28 cellular contexts compared by ENCODE assay signal in genomic region chr21:45901061-45901690, GRCh38.
"Had no signal": no experiment of that assay in that cellular context is flagged by ENCODE, and none has a peak within 500 bp of the region (broad histone marks: within the 10 kb centered on the region; RNA-seq: fewer than 3 reads in every experiment).

No MANE protein-coding gene starts in this region.

- H3K9me3 Mint-ChIP-seq: activated naive CD4-positive, alpha-beta T cell treated with anti-CD3 and anti-CD28 coated beads, Interleukin-2, amount 50 U/mL, for 24 hours; activated T-cell treated with anti-CD3 and anti-CD28 coated beads, Interleukin-2, amount 50 U/mL, for 24 hours; memory B cell; stimulated activated naive CD8-positive, alpha-beta T cell treated with anti-CD3 and anti-CD28 coated beads, Interleukin-15, Interleukin-2, amounts not matched to agents 100 ng/mL and 50 ng/mL, for 24 hours had no signal

- FAIRE-seq: urothelium cell line had no signal

- H3K27me3 ChIP-seq: ascending aorta, cardiac muscle cell, hepatocyte, ovary, right atrium auricular region had no signal

- H3K4me1 ChIP-seq: ascending aorta, gastrocnemius medialis, right atrium auricular region had no signal

- ATAC-seq: activated CD4-positive, CD25-positive, alpha-beta regulatory T cell treated with anti-CD3 and anti-CD28 coated beads, Interleukin-2, amount 50 U/mL, for 24 hours; gastrocnemius medialis; left colon had no signal

- H3K4me2 ChIP-seq: hepatocyte had no signal

- H2AFZ ChIP-seq: hepatocyte had no signal

- H3K36me3 ChIP-seq: ascending aorta, cardiac muscle cell, gastrocnemius medialis, ovary, right atrium auricular region, thoracic aorta, WERI-Rb-1 had no signal

- H3K27ac Mint-ChIP-seq: activated naive CD4-positive, alpha-beta T cell treated with anti-CD3 and anti-CD28 coated beads, Interleukin-2, amount 50 U/mL, for 24 hours; activated T-cell treated with anti-CD3 and anti-CD28 coated beads, Interleukin-2, amount 50 U/mL, for 24 hours; memory B cell; nephron; stimulated activated naive CD8-positive, alpha-beta T cell treated with anti-CD3 and anti-CD28 coated beads, Interleukin-15, Interleukin-2, amounts not matched to agents 100 ng/mL and 50 ng/mL, for 24 hours had no signal

- H3K9me3 ChIP-seq: ascending aorta, gastrocnemius medialis, ovary, right atrium auricular region, thoracic aorta had no signal

- H3K27me3 Mint-ChIP-seq: activated naive CD4-positive, alpha-beta T cell treated with anti-CD3 and anti-CD28 coated beads, Interleukin-2, amount 50 U/mL, for 24 hours; activated T-cell treated with anti-CD3 and anti-CD28 coated beads, Interleukin-2, amount 50 U/mL, for 24 hours; brain; memory B cell; stimulated activated naive CD8-positive, alpha-beta T cell treated with anti-CD3 and anti-CD28 coated beads, Interleukin-15, Interleukin-2, amounts not matched to agents 100 ng/mL and 50 ng/mL, for 24 hours had no signal

- H3K79me2 ChIP-seq: hepatocyte had no signal

- DNase-seq: activated CD4-positive, alpha-beta T cell treated with anti-CD3 and anti-CD28 coated beads for 48 hours; activated CD4-positive, alpha-beta T cell treated with anti-CD3 and anti-CD28 coated beads, Interleukin-2, amount 50 U/mL, for 48 hours; activated CD8-positive, alpha-beta memory T cell treated with anti-CD3 and anti-CD28 coated beads, Interleukin-2, amount 50 U/mL, for 48 hours; activated T-cell treated with anti-CD3 and anti-CD28 coated beads, Interleukin-2, amount 50 U/mL, for 24 hours; cerebellar nuclear complex; effector memory CD4-positive, alpha-beta T cell; gastrocnemius medialis; islet precursor cell; left colon; stimulated activated CD4-positive, alpha-beta T cell treated with anti-CD3 and anti-CD28 coated beads, Interleukin-4, amount 100 ng/mL, for 1 hour; T1000; trophoblast cell; WERI-Rb-1 had no signal

- H3K36me3 Mint-ChIP-seq: brain had no signal

- H3K4me3 ChIP-seq: ascending aorta, cardiac muscle cell, coronary artery, dorsolateral prefrontal cortex, gastrocnemius medialis, hepatocyte, ovary, right atrium auricular region, thoracic aorta had no signal

- H3K27ac ChIP-seq: ascending aorta, cardiac muscle cell, coronary artery, gastrocnemius medialis, hepatocyte, ovary, right atrium auricular region, thoracic aorta, WERI-Rb-1 had no signal

- H3K4me3 Mint-ChIP-seq: activated naive CD4-positive, alpha-beta T cell treated with anti-CD3 and anti-CD28 coated beads, Interleukin-2, amount 50 U/mL, for 24 hours; activated T-cell treated with anti-CD3 and anti-CD28 coated beads, Interleukin-2, amount 50 U/mL, for 24 hours; brain; memory B cell; nephron; stimulated activated naive CD8-positive, alpha-beta T cell treated with anti-CD3 and anti-CD28 coated beads, Interleukin-15, Interleukin-2, amounts not matched to agents 100 ng/mL and 50 ng/mL, for 24 hours had no signal
